In genomic region chr2:23351388-23352141, GRCh38 we compare ENCODE assay signal across 8 cellular contexts. TPM values are rescaled to one million over a fixed set of nuclear protein-coding genes. Genes with fewer than 3 reads are reported as not detected.
A peak's percentile ranks its signal among the peaks of the same experiment; 100 is the strongest.
DNase-seq lines count a peak whose midpoint lies in the region; ATAC-seq and TF ChIP-seq lines count a peak whose summit lies in the region.

No MANE protein-coding gene starts in this region.

- no peaks in the 10 kb centered on the region for H3K9me2 ChIP-seq in HCT116 (ENCODE audit: insufficient read depth)

- no peaks in the 10 kb centered on the region for H3K79me2 ChIP-seq in HCT116 (ENCODE audit: insufficient read depth, low read length)

- H3K4me2 ChIP-seq in HCT116 (ENCODE audit: low read length): peak overlapping the region; percentile 45

- H4K20me1 ChIP-seq in HCT116 (ENCODE audit: insufficient read depth): no peaks in the 10 kb centered on the region

- no peaks in the 10 kb centered on the region for H3K4me1 Mint-ChIP-seq in activated CD4-positive, alpha-beta T cell treated with anti-CD3 and anti-CD28 coated beads for 36 hours
- peaks cover 14% of the 10 kb centered on the region for H3K4me1 Mint-ChIP-seq in memory B cell

- no peak overlapping the region for H3K9ac ChIP-seq in HCT116 (ENCODE audit: low read length)

- H3K4me3 ChIP-seq in HCT116 (replicated peaks in 1 of 2; ENCODE audit: low read depth in 1 of 2, low read length in 2 of 2): no peak overlapping the region

- peak overlapping the region; percentile 87 for H2AFZ ChIP-seq in HCT116 (ENCODE audit: low read depth, low read length, poor library complexity, severe bottlenecking)

- no peak overlapping the region for H3K27ac Mint-ChIP-seq in activated CD4-positive, alpha-beta T cell treated with anti-CD3 and anti-CD28 coated beads for 36 hours
- H3K27ac Mint-ChIP-seq in memory B cell: no peak overlapping the region

- BruUV-seq in HCT116 (replicated peaks; lab: Mats Ljungman, UMichigan): no TSS peak

- DNase-seq in NCI-H1436 (lab: John Stamatoyannopoulos, UW) (peak; percentile 24), NCI-H1436 treated with DMSO at 0.1 percent for 48 hours (lab: John Stamatoyannopoulos, UW) (no peak), HCT116 (ENCODE audit: low read depth, low spot score) (peak; percentile 54), M059J (ENCODE audit: low read depth) (peak; percentile 64), memory B cell (ENCODE audit: low spot score in 2 of 2) (peak; percentile 53 to 59)
- DNase-seq in activated CD4-positive, alpha-beta T cell treated with anti-CD3 and anti-CD28 coated beads for 36 hours: peak; percentile 83
- DNase-seq in effector CD8-positive, alpha-beta T cell (lab: John Stamatoyannopoulos, UW): peak; percentile 7
- DNase-seq in stimulated activated CD8-positive, alpha-beta memory T cell treated with anti-CD3 and anti-CD28 coated beads, Interleukin-12 subunit alpha, Interleukin-12 subunit beta, amount 100 ng/mL, for 24 hours (ENCODE audit: extremely low read depth): peak; percentile 16

- no peaks in the 10 kb centered on the region for H3K9me3 ChIP-seq in HCT116 (ENCODE audit: control insufficient read depth in 1 of 2, insufficient read depth in 1 of 2, low read depth in 1 of 2, low read length in 2 of 2)

- H3K4me1 ChIP-seq in HCT116 (ENCODE audit: control insufficient read depth in 1 of 2, insufficient read depth in 2 of 2, low read length in 2 of 2): peaks cover 0 to 10% of the 10 kb centered on the region in 2 experiments; a peak in 2 of 4 replicates

- intact Hi-C loops in HCT116 (cut with micrococcal nuclease): loop anchor here (1.0 kb wide), 1 partner anchor 152 kb away; no protein-coding TSS in a partner anchor
- intact Hi-C loops in activated CD4-positive, alpha-beta T cell treated with anti-CD3 and anti-CD28 coated beads for 36 hours (cut with DNase I, micrococcal nuclease): loop anchor here in 1 of 2 experiments (1.0 kb wide), 1 partner anchor 152 kb away; no protein-coding TSS in a partner anchor

- RAD21 ChIA-PET in HCT116 (lab: Charles Lee; ENCODE audit: low non-redundant PET in 1 of 2, low total read pairs in 2 of 2, uncharacterized antibody in 2 of 2, unreplicated experiment in 2 of 2): no interaction called here

- CTCF ChIA-PET in HCT116 (lab: Charles Lee): no interaction called here
- CTCF ChIA-PET in activated CD4-positive, alpha-beta T cell treated with anti-CD3 and anti-CD28 coated beads for 36 hours (lab: Charles Lee): interaction anchor here (0.7 to 1.5 kb wide), 4 partner anchors 27 to 317 kb away, joined by 3 to 5 read pairs (median 4); no protein-coding TSS in a partner anchor

- no peaks in the 10 kb centered on the region for H3K36me3 Mint-ChIP-seq in activated CD4-positive, alpha-beta T cell treated with anti-CD3 and anti-CD28 coated beads for 36 hours (ENCODE audit: low read depth)
- H3K36me3 Mint-ChIP-seq in memory B cell: no peaks in the 10 kb centered on the region

- peak; percentile 99 for ATAC-seq in HCT116
- ATAC-seq in activated CD4-positive, alpha-beta T cell treated with anti-CD3 and anti-CD28 coated beads for 36 hours: peak; percentile 94
- peak; percentile 83 for ATAC-seq in memory B cell (ENCODE audit: low read depth)

- no peaks in the 10 kb centered on the region for H3K36me3 ChIP-seq in HCT116 (ENCODE audit: control insufficient read depth in 1 of 2, insufficient read depth in 2 of 2, low read length in 2 of 2)

- H3K27me3 Mint-ChIP-seq in activated CD4-positive, alpha-beta T cell treated with anti-CD3 and anti-CD28 coated beads for 36 hours: peaks cover 23% of the 10 kb centered on the region
- H3K27me3 Mint-ChIP-seq in memory B cell: peaks cover 14% of the 10 kb centered on the region

- H3K27ac ChIP-seq in HCT116 (ENCODE audit: low read depth, low read length): no peak overlapping the region

- H3K27me3 ChIP-seq in HCT116 (ENCODE audit: insufficient read depth, low read length): 0 out of 2 replicates have a peak, but pooled peaks cover 1% of the 10 kb centered on the region

- no peaks in the 10 kb centered on the region for H3K9me3 Mint-ChIP-seq in activated CD4-positive, alpha-beta T cell treated with anti-CD3 and anti-CD28 coated beads for 36 hours (ENCODE audit: low read depth)
- H3K9me3 Mint-ChIP-seq in memory B cell: no peaks in the 10 kb centered on the region

- TF ChIP-seq POLR2A in HCT116 (IDR thresholded peaks at IDR 0.05; ENCODE audit: borderline replicate concordance, extremely low read depth, insufficient read depth, insufficient read length): no peak

- POLR2A ChIA-PET in HCT116 (lab: Charles Lee): no interaction called here
- POLR2A ChIA-PET in activated CD4-positive, alpha-beta T cell treated with anti-CD3 and anti-CD28 coated beads for 36 hours (lab: Charles Lee): no interaction called here

- peak; percentile 67 for TF ChIP-seq RAD21 in HCT116 (IDR thresholded peaks at IDR 0.05; ENCODE audit: low read depth)

- peak; percentile 54 to 85 (median 84); a peak in 5 of 6 replicates for TF ChIP-seq CTCF in HCT116 (IDR thresholded peaks at IDR 0.05 in 2 of 3, conservative IDR thresholded peaks at IDR 0.05 in 1 of 3; ENCODE audit: borderline replicate concordance in 1 of 3, insufficient read depth in 1 of 3, low read depth in 2 of 3, low read length in 2 of 3)

- no peak overlapping the region for H3K4me3 Mint-ChIP-seq in activated CD4-positive, alpha-beta T cell treated with anti-CD3 and anti-CD28 coated beads for 36 hours
- no peak overlapping the region for H3K4me3 Mint-ChIP-seq in memory B cell

TF ChIP-seq in HCT116, 20 proteins besides CTCF, POLR2A, EP300 and RAD21:
- TF ChIP-seq ZFX (IDR thresholded peaks at IDR 0.05) (0 out of 2 replicates have a peak, but pooled peaks have one; percentile 39), ATF3 (IDR thresholded peaks at IDR 0.05) (no peak), POLR2AphosphoS5 (IDR thresholded peaks at IDR 0.05; ENCODE audit: low read depth, low read length) (0 out of 2 replicates have a peak, but pooled peaks have one; percentile 22)
- TF ChIP-seq, protein P1, sequence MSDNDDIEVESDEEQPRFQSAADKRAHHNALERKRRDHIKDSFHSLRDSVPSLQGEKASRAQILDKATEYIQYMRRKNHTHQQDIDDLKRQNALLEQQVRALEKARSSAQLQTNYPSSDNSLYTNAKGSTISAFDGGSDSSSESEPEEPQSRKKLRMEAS (IDR thresholded peaks at IDR 0.05): peak; percentile 46

RNA-seq across cellular contexts. Expression of gene KLHL29, which starts 33.4 kb away (rescaled TPM):
- 16.7 TPM for total RNA-seq in HCT116 (2021; ENCODE audit: unreplicated experiment)
- 13.5 and 18.3 TPM in 2 replicates for polyA plus RNA-seq in HCT116 (2012)
- 0.67 and 0.71 TPM in 2 replicates for total RNA-seq in M059J (2014; rRNA removed; shearing (Covaris generic))
- total RNA-seq in activated CD4-positive, alpha-beta T cell treated with anti-CD3 and anti-CD28 coated beads for 36 hours: 1 to 10 TPM; 1.7 to 2.0 TPM
